Comparison of ENCODE assay signal across 18 cellular contexts in the genomic region with DNA sequence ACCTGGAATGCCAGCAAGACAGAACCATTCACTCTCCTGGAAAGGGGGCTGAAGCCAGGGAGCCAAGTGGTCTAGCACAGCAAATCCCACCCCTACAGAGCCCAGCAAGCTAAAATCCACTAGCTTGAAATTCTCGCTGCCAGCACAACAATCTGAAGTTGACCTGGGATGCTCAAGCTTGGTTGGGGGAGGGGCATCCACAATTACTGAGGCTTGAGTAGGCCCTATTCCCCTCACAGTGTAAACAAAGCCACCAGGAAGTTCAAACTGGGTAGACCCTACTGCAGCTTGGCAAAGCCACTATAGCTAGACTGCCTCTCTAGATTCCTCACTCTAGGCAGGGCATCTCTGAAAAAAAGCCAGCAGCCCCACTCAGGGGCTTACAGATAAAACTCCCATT.
"Had no signal": no experiment of that assay in that cellular context is flagged by ENCODE, and none has a peak within 500 bp of the region (broad histone marks: within the 10 kb centered on the region; RNA-seq: fewer than 3 reads in every experiment).

No MANE protein-coding gene starts in this region.

- DNase-seq: activated CD4-positive, alpha-beta T cell treated with anti-CD3 and anti-CD28 coated beads, Interleukin-2, amount 10 ng/mL, durations not matched to agents 24 days and 14 days; activated CD4-positive, CD25-positive, alpha-beta regulatory T cell; activated CD8-positive, alpha-beta T cell treated with anti-CD3 and anti-CD28 coated beads for 36 hours; activated naive CD4-positive, alpha-beta T cell treated with anti-CD3 and anti-CD28 coated beads for 36 hours; activated T-cell treated with anti-CD3 and anti-CD28 coated beads, Interleukin-2, amount 50 U/mL, for 1 hour; central memory CD4-positive, alpha-beta T cell; foreskin keratinocyte; head of caudate nucleus; kidney glomerular epithelial cell; left ventricle myocardium inferior; mammary epithelial cell; stimulated activated CD4-positive, alpha-beta T cell treated with anti-CD3 and anti-CD28 coated beads, Interleukin-12 subunit alpha, Interleukin-12 subunit beta, amount 100 ng/mL, for 4 hours; stimulated activated CD4-positive, alpha-beta T cell treated with anti-CD3 and anti-CD28 coated beads, Interleukin-1b, Interleukin-23, amount 100 ng/mL, for 48 hours; stimulated activated naive CD4-positive, alpha-beta T cell treated with Interleukin-2 at 50 U/mL for 16 hours; thyroid gland had no signal

- H3K4me1 Mint-ChIP-seq: brain, neural crest cell had no signal

- H3K4me1 ChIP-seq: left ventricle myocardium inferior had no signal

- H3K27me3 Mint-ChIP-seq: activated CD4-positive, alpha-beta T cell treated with anti-CD3 and anti-CD28 coated beads, Interleukin-2, amount 10 ng/mL, durations not matched to agents 24 days and 14 days; activated CD8-positive, alpha-beta T cell treated with anti-CD3 and anti-CD28 coated beads for 36 hours; brain; progenitor cell of endocrine pancreas had no signal

- H3K9me3 ChIP-seq: left ventricle myocardium inferior, thyroid gland had no signal

- H3K27me3 ChIP-seq: foreskin keratinocyte, thyroid gland had no signal

- H3K27ac ChIP-seq: foreskin keratinocyte, left ventricle myocardium inferior, thyroid gland had no signal

- H3K4me3 ChIP-seq: left ventricle myocardium inferior, thyroid gland had no signal

- H3K36me3 ChIP-seq: left ventricle myocardium inferior, thyroid gland had no signal

- H3K4me3 Mint-ChIP-seq: activated CD4-positive, alpha-beta T cell treated with anti-CD3 and anti-CD28 coated beads, Interleukin-2, amount 10 ng/mL, durations not matched to agents 24 days and 14 days; activated CD8-positive, alpha-beta T cell treated with anti-CD3 and anti-CD28 coated beads for 36 hours; activated naive CD4-positive, alpha-beta T cell treated with anti-CD3 and anti-CD28 coated beads for 36 hours; brain; neural crest cell had no signal

- ATAC-seq: activated CD8-positive, alpha-beta T cell treated with anti-CD3 and anti-CD28 coated beads for 36 hours; foreskin keratinocyte had no signal

- H3K27ac Mint-ChIP-seq: activated CD4-positive, alpha-beta T cell treated with anti-CD3 and anti-CD28 coated beads, Interleukin-2, amount 10 ng/mL, durations not matched to agents 24 days and 14 days; activated CD8-positive, alpha-beta T cell treated with anti-CD3 and anti-CD28 coated beads for 36 hours; activated naive CD4-positive, alpha-beta T cell treated with anti-CD3 and anti-CD28 coated beads for 36 hours; brain; progenitor cell of endocrine pancreas had no signal
